In the genomic region with DNA sequence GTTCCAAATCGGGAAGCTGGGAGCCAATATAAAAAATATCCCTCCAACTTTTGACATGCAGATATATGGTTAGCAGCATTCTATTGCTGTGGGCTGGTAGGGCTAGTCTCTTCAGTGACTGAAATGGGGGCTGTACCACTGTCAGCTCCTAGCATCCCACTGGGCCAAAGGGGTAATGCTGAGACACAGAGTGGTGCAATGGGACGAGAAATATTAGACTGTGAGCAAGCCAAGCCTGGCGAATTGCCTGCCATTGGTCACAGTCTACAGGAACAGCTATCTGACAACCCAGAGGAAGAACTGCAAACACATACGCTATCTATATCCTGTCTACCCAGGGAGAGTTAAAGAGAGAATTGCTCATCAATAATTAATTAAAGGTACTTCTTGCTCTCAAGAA, we compare ENCODE assay signal across 20 cellular contexts. TPM values are rescaled to one million over a fixed set of nuclear protein-coding genes. Genes with fewer than 3 reads are reported as not detected.
"Had no signal": no experiment of that assay in that cellular context is flagged by ENCODE, and none has a peak within 500 bp of the region (broad histone marks: within the 10 kb centered on the region; RNA-seq: fewer than 3 reads in every experiment).

No MANE protein-coding gene starts in this region.

- H3K9ac ChIP-seq: SK-N-SH had no signal

- H3K27ac ChIP-seq: RWPE1 had no signal

- ATAC-seq: HepG2, Panc1, PC-3 had no signal

- DNase-seq: IMR-90, Karpas-422, KG1, MG63, NCI-H1092, NCI-H1436 treated with DMSO at 0.1 percent for 48 hours, NCI-H1694, NCI-H187 treated with DMSO at 0.1 percent for 48 hours, NCI-H2029 treated with DMSO at 0.1 percent for 48 hours, NCI-H2171 treated with DMSO at 0.1 percent for 48 hours, NCI-H510A, NCI-H524 treated with DMSO at 0.1 percent for 48 hours, NCI-H69, NCI-H774, PC-3, SHP77, SK-N-SH had no signal

- H3K4me3 ChIP-seq: MG63 had no signal

- H3K9me2 ChIP-seq: SK-N-SH had no signal

- H3K36me3 ChIP-seq: MG63 had no signal

- H3K9me3 ChIP-seq: MG63, SK-N-SH had no signal

- H3K4me2 ChIP-seq: SK-N-SH had no signal

RNA-seq across cellular contexts. Expression of a gene that starts 3.5 kb away (rescaled TPM):
- total RNA-seq: HepG2, IMR-90, PC-3 had no signal
- polyA plus RNA-seq: IMR-90 had no signal
